Comparison of ENCODE assay signal across 8 cellular contexts in genomic region chr9:129885018-129885669, GRCh38. TPM values are rescaled to one million over a fixed set of nuclear protein-coding genes. Genes with fewer than 3 reads are reported as not detected.
DNase-seq lines count a peak whose midpoint lies in the region; ATAC-seq and TF ChIP-seq lines count a peak whose summit lies in the region.

No MANE protein-coding gene starts in this region.

- BruUV-seq in OCI-LY7 (replicated peaks; lab: Mats Ljungman, UMichigan) = no TSS peak

- in situ Hi-C loops in brain microvascular endothelial cell (cut with HindIII; ENCODE audit: low pct_ligation_motif_present, low sequenced_read_pairs) = no loop called here

- intact Hi-C loops in OCI-LY7 (cut with micrococcal nuclease; ENCODE audit: unreplicated experiment) = loop anchor here (1.0 to 2.0 kb wide), 3 partner anchors 50 to 356 kb away; partner anchors contain the start of genes C9orf78 and USP20
- intact Hi-C loops in left lung (cut with DNase I) = loop anchor here in 1 of 2 donors (10.0 kb wide), 1 partner anchor 160 kb away; the partner anchor contains the start of gene FNBP1

- peak; percentile 23 for TF ChIP-seq CTCF in AG04449 (IDR thresholded peaks at IDR 0.05; ENCODE audit: insufficient read depth, low read length, missing control alignments)
- peak; percentile 54 for TF ChIP-seq CTCF in GM12875 (IDR thresholded peaks at IDR 0.05; ENCODE audit: borderline replicate concordance, insufficient read depth, low read depth, low read length)
- 0 out of 2 replicates have a peak, but pooled peaks have one; percentile 3 for TF ChIP-seq CTCF in OCI-LY7 (conservative IDR thresholded peaks at IDR 0.05; ENCODE audit: low read length)
- TF ChIP-seq CTCF in brain microvascular endothelial cell (IDR thresholded peaks at IDR 0.05; ENCODE audit: low read depth, low read length, missing control alignments) = peak; percentile 33
- no peak for TF ChIP-seq CTCF in left lung (IDR thresholded peaks at IDR 0.05)
- no peak for TF ChIP-seq CTCF in suprapubic skin (IDR thresholded peaks at IDR 0.05)

- H3K27me3 ChIP-seq in brain microvascular endothelial cell (replicated peaks) (no peaks in the 10 kb centered on the region), left lung (no peaks in the 10 kb centered on the region), suprapubic skin (no peaks in the 10 kb centered on the region)

- H3K9me3 ChIP-seq in OCI-LY7 (ENCODE audit: low read length) (peaks cover 4% of the 10 kb centered on the region; the same call in 1 of the 2 replicates), left lung (no peaks in the 10 kb centered on the region), suprapubic skin (no peaks in the 10 kb centered on the region)

- H3K27ac ChIP-seq in OCI-LY7 (ENCODE audit: low read depth, low read length, poor library complexity, severe bottlenecking) (peak overlapping the region; percentile 93), brain microvascular endothelial cell (peak overlapping the region; percentile 7), left lung (peak overlapping the region; percentile 75 to 96), suprapubic skin (peak overlapping the region; percentile 82)

- peak overlapping the region; percentile 33; the same call in 1 of the 2 replicates for H2AFZ ChIP-seq in OCI-LY7 (ENCODE audit: low read length)

- POLR2A ChIA-PET in AG04449 (lab: Yijun Ruan, JAX) (interaction anchor here (0.6 to 1.6 kb wide), 2 partner anchors 157 to 238 kb away, joined by 3 to 9 read pairs; partner anchors contain the start of gene FNBP1), OCI-LY7 (lab: Charles Lee) (interaction anchor here (0.6 to 2.0 kb wide), 5 partner anchors 50 to 169 kb away, joined by 3 to 16 read pairs (median 4); partner anchors contain the start of genes C9orf78, GPR107 and USP20)

- DNase-seq in AG04449 (ENCODE audit: low read depth, low spot score) (no peak), OCI-LY7 (ENCODE audit: low spot score) (peak; percentile 56), brain microvascular endothelial cell (no peak), left lung (peak; percentile 63 to 89), suprapubic skin (ENCODE audit: low spot score in 2 of 2) (peak in 1 of 2 donors; percentile 80)

- H3K4me3 ChIP-seq in AG04449 (ENCODE audit: low read depth, low read length) (no peak overlapping the region; the same call in 1 of the 2 replicates), GM12875 (ENCODE audit: low read depth, low read length) (peak overlapping the region; percentile 44), OCI-LY7 (ENCODE audit: low read depth, low read length, poor library complexity, severe bottlenecking) (peak overlapping the region; percentile 66), brain microvascular endothelial cell (ENCODE audit: low read depth, low read length) (peak overlapping the region; percentile 31), left lung (peak overlapping the region; percentile 16 to 48), suprapubic skin (peak overlapping the region; percentile 44)

- CTCF ChIA-PET in AG04449 (lab: Yijun Ruan, JAX) (interaction anchor here (0.6 to 4.6 kb wide), 35 partner anchors 9 to 457 kb away, joined by 3 to 44 read pairs (median 4); partner anchors contain the start of genes FNBP1 and GPR107), OCI-LY7 (lab: Charles Lee; ENCODE audit: unreplicated experiment) (interaction anchor here (0.6 kb wide), 1 partner anchor 23 kb away, joined by 3 read pairs; no protein-coding TSS in a partner anchor)

- no peaks in the 10 kb centered on the region for H3K9me2 ChIP-seq in OCI-LY7 (ENCODE audit: insufficient read depth, low read length)

- no peak for TF ChIP-seq EP300 in suprapubic skin (IDR thresholded peaks at IDR 0.05)

- no peak for TF ChIP-seq POLR2A in suprapubic skin (IDR thresholded peaks at IDR 0.05)

- peak overlapping the region; percentile 95 for H3K4me2 ChIP-seq in OCI-LY7 (ENCODE audit: low read length)

- 14% methylated on average over 14 of the region's 27 CpGs for WGBS in suprapubic skin

- peak; percentile 51 for ATAC-seq in left lung
- ATAC-seq in HG03095 (IDR thresholded peaks at IDR 0.05; ENCODE audit: unreplicated experiment) = no peak
- no peak for ATAC-seq in HG03175 (IDR thresholded peaks at IDR 0.05; ENCODE audit: unreplicated experiment)

- peaks cover 14% of the 10 kb centered on the region; the same call in 1 of the 2 replicates for H3K79me2 ChIP-seq in OCI-LY7 (ENCODE audit: insufficient read depth, low read depth, low read length)

- H3K4me1 ChIP-seq in OCI-LY7 (ENCODE audit: insufficient read depth, low read length, poor library complexity, severe bottlenecking) (peaks cover 61% of the 10 kb centered on the region), left lung (peaks cover 5 to 65% of the 10 kb centered on the region in 2 donors), suprapubic skin (peaks cover 37% of the 10 kb centered on the region)

- H3K36me3 ChIP-seq in OCI-LY7 (ENCODE audit: insufficient read depth, low read length) (peaks cover 33% of the 10 kb centered on the region), brain microvascular endothelial cell (replicated peaks) (peaks cover 13% of the 10 kb centered on the region), left lung (peaks cover 0 to 3% of the 10 kb centered on the region in 2 donors), suprapubic skin (peaks cover 16% of the 10 kb centered on the region)

- no peaks in the 10 kb centered on the region for H4K20me1 ChIP-seq in OCI-LY7 (ENCODE audit: insufficient read depth, low read length)

RNA-seq across cellular contexts. Expression of gene USP20, which starts 49.9 kb away (rescaled TPM):
- 14.4 and 15.5 TPM in 2 replicates for total RNA-seq in OCI-LY7 (2014; rRNA removed; shearing (Covaris generic))
- total RNA-seq in OCI-LY7 (2022) (24.1 and 26.1 TPM in 2 replicates), left lung (10 to 100 TPM; 21.0 to 22.9 TPM), suprapubic skin (10 to 100 TPM; 22.6 to 51.4 (median 34.4) TPM)

RNA-seq across cellular contexts. Expression of gene C9orf78, which starts 50.1 kb away (rescaled TPM):
- 49.4 and 57.6 TPM in 2 replicates for total RNA-seq in OCI-LY7 (2014; rRNA removed; shearing (Covaris generic))
- total RNA-seq in OCI-LY7 (2022) (60.6 and 62.4 TPM in 2 replicates), left lung (10 to 100 TPM; 30.1 to 31.8 TPM), suprapubic skin (10 to 100 TPM; 32.7 to 71.9 (median 43.7) TPM)

Comparison
In these comparisons a context has a peak if more than half of its experiments do, and no peak if none do; other contexts are left out.
1. DNase-seq: peak in OCI-LY7 (single experiment) and left lung (2 of 2); none in AG04449 (single experiment) and brain microvascular endothelial cell (single experiment).
2. CTCF ChIP-seq: peak in AG04449 (single experiment), GM12875 (single experiment), OCI-LY7 (single experiment) and brain microvascular endothelial cell (single experiment); none in left lung (0 of 2) and suprapubic skin (0 of 2).
3. H3K27ac ChIP-seq: peak in every context shown above with its lines; median percentile 93 in OCI-LY7; 86 in left lung; 82 in suprapubic skin; 7 in brain microvascular endothelial cell.